ENCODE assay signal across 19 cellular contexts in the genomic region with DNA sequence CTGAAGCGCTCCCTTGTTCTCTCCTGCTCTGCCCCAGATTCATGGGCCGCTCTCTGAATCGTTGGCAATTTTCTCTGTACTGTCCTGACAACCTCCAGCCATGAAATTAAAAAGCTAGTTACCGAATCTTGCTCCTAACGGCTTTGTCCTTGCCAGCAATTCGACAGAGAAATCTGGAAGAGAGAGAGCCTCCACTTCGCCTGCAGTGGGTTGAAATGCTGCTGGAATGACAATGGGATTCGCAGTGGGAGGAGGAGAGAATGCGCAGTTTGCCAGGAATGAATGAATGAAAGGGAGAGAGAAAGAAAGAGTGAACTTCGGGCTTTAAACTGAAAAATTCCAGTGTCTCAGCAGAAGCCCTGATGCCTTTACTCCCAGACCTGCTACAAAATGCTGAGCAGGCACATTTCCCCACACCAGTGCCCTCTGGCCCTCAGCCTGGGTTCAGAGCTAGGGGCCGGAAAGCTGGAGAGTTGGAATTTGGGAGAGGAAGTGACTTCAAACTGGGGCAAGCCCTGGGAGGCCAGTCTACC. TPM values are rescaled to one million over a fixed set of nuclear protein-coding genes. Genes with fewer than 3 reads are reported as not detected.
DNase-seq lines count a peak whose midpoint lies in the region; FAIRE-seq and TF ChIP-seq lines count a peak whose summit lies in the region.
"Had no signal": no experiment of that assay in that cellular context is flagged by ENCODE, and none has a peak within 500 bp of the region (broad histone marks: within the 10 kb centered on the region; RNA-seq: fewer than 3 reads in every experiment).

No MANE protein-coding gene starts in this region.

- no peak for DNase-seq in astrocyte (ENCODE audit: low read depth)
- DNase-seq in iPS-NIHi11 (ENCODE audit: low spot score): peak; percentile 65
- DNase-seq in type B pancreatic cell (ENCODE audit: extremely low spot score, unreplicated experiment): no peak
- no peak for DNase-seq in ureter (ENCODE audit: low spot score)
- no peak for DNase-seq in DMS53 (lab: John Stamatoyannopoulos, UW)
- DNase-seq in T-helper 2 cell: no peak
- no peak for DNase-seq in progenitor cell of endocrine pancreas (ENCODE audit: low spot score, unreplicated experiment)
- DNase-seq: activated naive CD8-positive, alpha-beta T cell treated with anti-CD3 and anti-CD28 coated beads, Interleukin-2, amount 50 U/mL, for 24 hours; activated T-cell treated with anti-CD3 and anti-CD28 coated beads, Interleukin-2, amount 50 U/mL, for 48 hours; foreskin keratinocyte; NCI-H1694 treated with DMSO at 0.1 percent for 48 hours; NCI-H524 treated with DMSO at 0.1 percent for 48 hours; OCI-M1; retina; stimulated activated CD4-positive, alpha-beta T cell treated with anti-CD3 and anti-CD28 coated beads, Interleukin-2, amount 100 ng/mL, for 24 hours had no signal

- no peak for FAIRE-seq in astrocyte (lab: Jason Lieb, UNC)
- FAIRE-seq: endothelial cell of umbilical vein had no signal

- H3K27me3 Mint-ChIP-seq in astrocyte (ENCODE audit: low read depth, unreplicated experiment) (peaks cover 22% of the 10 kb centered on the region), type B pancreatic cell (no peaks in the 10 kb centered on the region), progenitor cell of endocrine pancreas (peaks cover 17% of the 10 kb centered on the region)

- no peaks in the 10 kb centered on the region for H4K20me1 ChIP-seq in astrocyte (ENCODE audit: insufficient read depth, low read length)

- H3K9me3 ChIP-seq in astrocyte (ENCODE audit: insufficient read depth, low read depth, low read length) (no peaks in the 10 kb centered on the region), neuron (ENCODE audit: low read length) (no peaks in the 10 kb centered on the region)
- H3K9me3 ChIP-seq: tibial nerve had no signal

- H3K9ac ChIP-seq in astrocyte (ENCODE audit: low read length): no peak overlapping the region

- H3K27ac ChIP-seq in astrocyte (ENCODE audit: low read depth, low read length): no peak overlapping the region
- H3K27ac ChIP-seq: C4-2B, foreskin keratinocyte had no signal

- H3K4me2 ChIP-seq in astrocyte (ENCODE audit: low read length): peak overlapping the region; percentile 55

- no peaks in the 10 kb centered on the region for H3K36me3 Mint-ChIP-seq in astrocyte (ENCODE audit: low read depth, unreplicated experiment)
- no peaks in the 10 kb centered on the region for H3K36me3 Mint-ChIP-seq in type B pancreatic cell
- H3K36me3 Mint-ChIP-seq in progenitor cell of endocrine pancreas (ENCODE audit: insufficient read depth): no peaks in the 10 kb centered on the region

- H3K4me3 Mint-ChIP-seq in astrocyte (ENCODE audit: unreplicated experiment): peak overlapping the region; percentile 67
- H3K4me3 Mint-ChIP-seq in type B pancreatic cell: peak overlapping the region; percentile 58
- no peak overlapping the region for H3K4me3 Mint-ChIP-seq in progenitor cell of endocrine pancreas (ENCODE audit: low read depth)
- H3K4me3 Mint-ChIP-seq: activated naive CD8-positive, alpha-beta T cell treated with anti-CD3 and anti-CD28 coated beads, Interleukin-2, amount 50 U/mL, for 24 hours had no signal

- H3K27me3 ChIP-seq in astrocyte (ENCODE audit: insufficient read depth, low read length) (peaks cover 5% of the 10 kb centered on the region), neuron (ENCODE audit: insufficient read depth, low read length) (no peaks in the 10 kb centered on the region)
- H3K27me3 ChIP-seq: foreskin keratinocyte, tibial nerve had no signal

- H3K27ac Mint-ChIP-seq in astrocyte (ENCODE audit: unreplicated experiment): no peak overlapping the region
- peak overlapping the region; percentile 43 for H3K27ac Mint-ChIP-seq in type B pancreatic cell
- no peak overlapping the region for H3K27ac Mint-ChIP-seq in progenitor cell of endocrine pancreas
- H3K27ac Mint-ChIP-seq: activated naive CD8-positive, alpha-beta T cell treated with anti-CD3 and anti-CD28 coated beads, Interleukin-2, amount 50 U/mL, for 24 hours had no signal

- H3K79me2 ChIP-seq in astrocyte (ENCODE audit: insufficient read depth, low read length): no peaks in the 10 kb centered on the region

- H3K4me1 ChIP-seq in astrocyte (ENCODE audit: insufficient read depth, low read length): peaks cover 4% of the 10 kb centered on the region
- peaks cover 14% of the 10 kb centered on the region for H3K4me1 ChIP-seq in neuron (ENCODE audit: insufficient read depth, low read length)
- H3K4me1 ChIP-seq: foreskin keratinocyte had no signal

- no peak overlapping the region for H3K4me3 ChIP-seq in astrocyte (ENCODE audit: insufficient read depth, low read depth, low read length)
- H3K4me3 ChIP-seq in neuron (ENCODE audit: low read length): no peak overlapping the region

- no peaks in the 10 kb centered on the region for H3K9me3 Mint-ChIP-seq in astrocyte (ENCODE audit: unreplicated experiment)
- H3K9me3 Mint-ChIP-seq in type B pancreatic cell: no peaks in the 10 kb centered on the region
- no peaks in the 10 kb centered on the region for H3K9me3 Mint-ChIP-seq in progenitor cell of endocrine pancreas (ENCODE audit: low read depth)
- H3K9me3 Mint-ChIP-seq: activated naive CD8-positive, alpha-beta T cell treated with anti-CD3 and anti-CD28 coated beads, Interleukin-2, amount 50 U/mL, for 24 hours had no signal

- H3K36me3 ChIP-seq in astrocyte (ENCODE audit: insufficient read depth, low read length) (no peaks in the 10 kb centered on the region), neuron (ENCODE audit: insufficient read depth, low read length) (no peaks in the 10 kb centered on the region)
- H3K36me3 ChIP-seq: tibial nerve had no signal

- H3K4me1 Mint-ChIP-seq in astrocyte (ENCODE audit: low read depth, unreplicated experiment) (peaks cover 21% of the 10 kb centered on the region), type B pancreatic cell (ENCODE audit: unreplicated experiment) (peaks cover 58% of the 10 kb centered on the region), progenitor cell of endocrine pancreas (ENCODE audit: low read depth) (peaks cover 5% of the 10 kb centered on the region)
- H3K4me1 Mint-ChIP-seq: activated naive CD8-positive, alpha-beta T cell treated with anti-CD3 and anti-CD28 coated beads, Interleukin-2, amount 50 U/mL, for 24 hours had no signal

- no peak for TF ChIP-seq CTCF in astrocyte (IDR thresholded peaks at IDR 0.05; ENCODE audit: insufficient read depth, low read depth, low read length)
- TF ChIP-seq CTCF in type B pancreatic cell (conservative IDR thresholded peaks at IDR 0.05): no peak
- no peak for TF ChIP-seq CTCF in progenitor cell of endocrine pancreas (IDR thresholded peaks at IDR 0.05; ENCODE audit: unreplicated experiment)

- no peak overlapping the region for H2AFZ ChIP-seq in astrocyte (ENCODE audit: low read depth, low read length)
- peak overlapping the region; percentile 82 for H2AFZ ChIP-seq in neuron (ENCODE audit: low read depth, low read length)

RNA-seq across cellular contexts. Expression of a gene that starts 11.5 kb away (rescaled TPM):
- total RNA-seq in astrocyte (66.1 and 76.8 TPM in 2 replicates), type B pancreatic cell (ENCODE audit: low replicate concordance) (63.2 and 98.7 TPM in 2 replicates), ureter (49.3 TPM), progenitor cell of endocrine pancreas (100.0 and 101 TPM in 2 replicates)
